19 cellular contexts compared by ENCODE assay signal in the genomic region with DNA sequence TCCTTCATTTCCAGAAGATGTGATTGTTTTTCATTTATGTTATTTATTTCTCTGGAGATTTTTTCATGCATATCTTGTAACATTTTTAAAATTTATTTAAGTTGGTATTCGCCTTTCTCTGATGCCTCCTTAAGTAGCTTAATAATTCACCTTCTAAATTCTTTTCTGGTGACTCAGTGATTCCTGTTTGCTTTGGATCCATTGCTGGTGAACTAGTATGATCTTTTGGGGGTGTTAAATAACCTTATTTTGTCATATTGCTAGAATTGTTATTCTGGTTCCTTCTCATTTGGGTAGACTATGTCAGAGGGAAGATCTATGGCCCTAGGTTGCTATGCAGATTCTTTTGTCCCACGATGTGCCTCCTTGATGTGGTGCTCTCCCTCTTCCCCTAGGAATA.
"Had no signal": no experiment of that assay in that cellular context is flagged by ENCODE, and none has a peak within 500 bp of the region (broad histone marks: within the 10 kb centered on the region; RNA-seq: fewer than 3 reads in every experiment).

No MANE protein-coding gene starts in this region.

- ATAC-seq: activated T-cell treated with anti-CD3 and anti-CD28 coated beads, Interleukin-2, amount 50 U/mL, for 72 hours; left lung; stimulated activated naive B cell treated with anti-CD40 and anti-IgM and Interleukin-4, amounts not matched to agents 10 μg/mL and 1 μg/mL and 100 μg/mL, for 72 hours had no signal

- H3K79me2 ChIP-seq: parathyroid adenoma had no signal

- H3K36me3 Mint-ChIP-seq: stimulated activated naive B cell treated with anti-CD40 and anti-IgM and Interleukin-4, amounts not matched to agents 10 μg/mL and 1 μg/mL and 100 μg/mL, for 72 hours had no signal

- H3K9me3 Mint-ChIP-seq: activated T-cell treated with anti-CD3 and anti-CD28 coated beads, Interleukin-2, amount 50 U/mL, for 72 hours; nephron; stimulated activated naive B cell treated with anti-CD40 and anti-IgM and Interleukin-4, amounts not matched to agents 10 μg/mL and 1 μg/mL and 100 μg/mL, for 72 hours had no signal

- H3K4me3 Mint-ChIP-seq: activated T-cell treated with anti-CD3 and anti-CD28 coated beads, Interleukin-2, amount 50 U/mL, for 72 hours; nephron; stimulated activated naive B cell treated with anti-CD40 and anti-IgM and Interleukin-4, amounts not matched to agents 10 μg/mL and 1 μg/mL and 100 μg/mL, for 72 hours had no signal

- H3K4me3 ChIP-seq: breast epithelium, esophagus squamous epithelium, left lung, sigmoid colon, thyroid gland had no signal

- H3K9ac ChIP-seq: parathyroid adenoma had no signal

- H3K27me3 ChIP-seq: breast epithelium, esophagus squamous epithelium, left lung, sigmoid colon, thyroid gland had no signal

- H3K27me3 Mint-ChIP-seq: stimulated activated naive B cell treated with anti-CD40 and anti-IgM and Interleukin-4, amounts not matched to agents 10 μg/mL and 1 μg/mL and 100 μg/mL, for 72 hours had no signal

- H3K27ac ChIP-seq: breast epithelium, esophagus squamous epithelium, left lung, parathyroid adenoma, sigmoid colon, thyroid gland had no signal

- H3K27ac Mint-ChIP-seq: activated T-cell treated with anti-CD3 and anti-CD28 coated beads, Interleukin-2, amount 50 U/mL, for 72 hours; nephron; stimulated activated naive B cell treated with anti-CD40 and anti-IgM and Interleukin-4, amounts not matched to agents 10 μg/mL and 1 μg/mL and 100 μg/mL, for 72 hours had no signal

- H3K36me3 ChIP-seq: breast epithelium, esophagus squamous epithelium, left lung, sigmoid colon, thyroid gland had no signal

- FAIRE-seq: islet of Langerhans had no signal

- DNase-seq: activated CD4-positive, CD25-positive, alpha-beta regulatory T cell treated with anti-CD3 and anti-CD28 coated beads, Interleukin-2, amount 50 U/mL, for 72 hours; activated CD8-positive, alpha-beta memory T cell treated with anti-CD3 and anti-CD28 coated beads for 24 hours; activated CD8-positive, alpha-beta memory T cell treated with anti-CD3 and anti-CD28 coated beads, Interleukin-2, amount 50 U/mL, for 48 hours; activated effector memory CD4-positive, alpha-beta T cell treated with anti-CD3 and anti-CD28 coated beads, Interleukin-2, amount 50 U/mL, for 16 hours; activated naive CD4-positive, alpha-beta T cell treated with anti-CD3 and anti-CD28 coated beads, Interleukin-2, amount 50 U/mL, for 16 hours; activated T-cell treated with anti-CD3 and anti-CD28 coated beads, Interleukin-2, amount 50 U/mL, for 72 hours; aorta; cerebellar nuclear complex; effector CD4-positive, alpha-beta T cell; esophagus squamous epithelium; left lung; midbrain; sigmoid colon; stimulated activated naive B cell treated with anti-CD40 and anti-IgM and Interleukin-4, amounts not matched to agents 10 μg/mL and 1 μg/mL and 100 μg/mL, for 72 hours; thyroid gland had no signal

- H3K4me1 Mint-ChIP-seq: nephron; stimulated activated naive B cell treated with anti-CD40 and anti-IgM and Interleukin-4, amounts not matched to agents 10 μg/mL and 1 μg/mL and 100 μg/mL, for 72 hours had no signal

- H3K4me1 ChIP-seq: breast epithelium, esophagus squamous epithelium, left lung, parathyroid adenoma, sigmoid colon, thyroid gland had no signal

- H2AFZ ChIP-seq: parathyroid adenoma had no signal

- H3K9me3 ChIP-seq: breast epithelium, esophagus squamous epithelium, left lung, sigmoid colon, thyroid gland had no signal
